In genomic region chr5:116827078-116827477, GRCh38 we compare ENCODE assay signal across 21 cellular contexts.
"Had no signal": no experiment of that assay in that cellular context is flagged by ENCODE, and none has a peak within 500 bp of the region (broad histone marks: within the 10 kb centered on the region; RNA-seq: fewer than 3 reads in every experiment).

No MANE protein-coding gene starts in this region.

- H3K27ac ChIP-seq: coronary artery, dorsolateral prefrontal cortex, esophagus muscularis mucosa, gastrocnemius medialis, heart right ventricle, left lung, lower lobe of right lung had no signal

- H3K4me3 ChIP-seq: coronary artery, dorsolateral prefrontal cortex, esophagus muscularis mucosa, gastrocnemius medialis, heart right ventricle, left lung, lower lobe of right lung had no signal

- H3K36me3 ChIP-seq: esophagus muscularis mucosa, gastrocnemius medialis, heart right ventricle, left lung, lower lobe of right lung had no signal

- DNase-seq: dermis blood vessel endothelial cell; dorsolateral prefrontal cortex; effector CD4-positive, alpha-beta T cell; effector memory CD4-positive, alpha-beta T cell; foreskin melanocyte; gastrocnemius medialis; glutamatergic neuron; head of caudate nucleus; heart right ventricle; hippocampal formation; left cardiac atrium; left lung; left ventricle myocardium superior; lower lobe of right lung; mesenchymal stem cell; midbrain had no signal

- H3K9me3 ChIP-seq: esophagus muscularis mucosa, gastrocnemius medialis, heart right ventricle, left lung, lower lobe of right lung had no signal

- FAIRE-seq: endothelial cell of umbilical vein, islet of Langerhans, keratinocyte had no signal

- H3K4me1 ChIP-seq: esophagus muscularis mucosa, gastrocnemius medialis, heart right ventricle, left lung, lower lobe of right lung had no signal

- ATAC-seq: gastrocnemius medialis, heart right ventricle, left cardiac atrium, left lung, left ventricle myocardium superior, lower lobe of right lung had no signal

- H3K27me3 ChIP-seq: dorsolateral prefrontal cortex, esophagus muscularis mucosa, gastrocnemius medialis, heart right ventricle, left lung had no signal
